8 cellular contexts compared by ENCODE assay signal in genomic region chr6:70666726-70667125, GRCh38. TPM values are rescaled to one million over a fixed set of nuclear protein-coding genes. Genes with fewer than 3 reads are reported as not detected.
DNase-seq lines count a peak whose midpoint lies in the region; ATAC-seq and TF ChIP-seq lines count a peak whose summit lies in the region.

No MANE protein-coding gene starts in this region.

- H3K36me3 Mint-ChIP-seq in MCF 10A (ENCODE audit: insufficient read depth, unreplicated experiment) (no peaks in the 10 kb centered on the region), mesothelial cell of epicardium (no peaks in the 10 kb centered on the region)
- H3K36me3 Mint-ChIP-seq in activated T-helper 17 cell treated with anti-CD3 and anti-CD28 coated beads, Interleukin-2, amount 50 U/mL, for 72 hours (ENCODE audit: low read depth): peaks cover 23% of the 10 kb centered on the region

- no TSS peak for BruUV-seq in MCF 10A (replicated peaks; lab: Mats Ljungman, UMichigan)

- H3K27me3 Mint-ChIP-seq in MCF 10A (ENCODE audit: insufficient read depth, unreplicated experiment) (peaks cover 11% of the 10 kb centered on the region), mesothelial cell of epicardium (ENCODE audit: low read depth) (peaks cover 5% of the 10 kb centered on the region)
- H3K27me3 Mint-ChIP-seq in activated T-helper 17 cell treated with anti-CD3 and anti-CD28 coated beads, Interleukin-2, amount 50 U/mL, for 72 hours: no peaks in the 10 kb centered on the region

- intact Hi-C loops in MCF 10A (cut with micrococcal nuclease): no loop called here
- intact Hi-C loops in breast epithelium (cut with DNase I; ENCODE audit: low total_unique reads): no loop called here

- ATAC-seq in activated T-helper 17 cell treated with anti-CD3 and anti-CD28 coated beads, Interleukin-2, amount 50 U/mL, for 72 hours (replicated peaks): no peak
- no peak for ATAC-seq in upper lobe of left lung (ENCODE audit: low FRiP score in 2 of 2)

- no peak for TF ChIP-seq EP300 in upper lobe of left lung (IDR thresholded peaks at IDR 0.05)

- CTCF ChIA-PET in MCF 10A (lab: Yijun Ruan, JAX): interaction anchor here (0.8 to 1.5 kb wide), 7 partner anchors 11 to 358 kb away, joined by 3 to 10 read pairs (median 4); partner anchors contain the start of gene SDHAF4

- POLR2A ChIA-PET in MCF 10A (lab: Yijun Ruan, JAX): interaction anchor here (1.0 to 3.7 kb wide), 8 partner anchors 11 to 356 kb away, joined by 3 to 37 read pairs (median 6); partner anchors contain the start of gene SDHAF4

- H3K4me3 ChIP-seq in breast epithelium (peak overlapping the region in 1 of 3 donors; percentile 96), upper lobe of left lung (peak overlapping the region in 1 of 4 donors; percentile 84)

- H3K27ac ChIP-seq in breast epithelium: peak overlapping the region in 1 of 2 donors; percentile 93
- peak overlapping the region; percentile 92 to 96 (median 94) for H3K27ac ChIP-seq in upper lobe of left lung

- H3K4me1 Mint-ChIP-seq in MCF 10A (ENCODE audit: insufficient read depth, unreplicated experiment) (peaks cover 23% of the 10 kb centered on the region), mesothelial cell of epicardium (peaks cover 26% of the 10 kb centered on the region)
- peaks cover 40% of the 10 kb centered on the region for H3K4me1 Mint-ChIP-seq in activated T-helper 17 cell treated with anti-CD3 and anti-CD28 coated beads, Interleukin-2, amount 50 U/mL, for 72 hours

- H3K4me1 ChIP-seq in breast epithelium: no peaks in the 10 kb centered on the region
- H3K4me1 ChIP-seq in upper lobe of left lung: peaks cover 12 to 22% (median 22%) of the 10 kb centered on the region in 4 donors

- H3K27ac Mint-ChIP-seq in MCF 10A (ENCODE audit: low read depth, unreplicated experiment): peak overlapping the region; percentile 89
- H3K27ac Mint-ChIP-seq in activated T-helper 17 cell treated with anti-CD3 and anti-CD28 coated beads, Interleukin-2, amount 50 U/mL, for 72 hours: peak overlapping the region; percentile 98
- peak overlapping the region; percentile 92 for H3K27ac Mint-ChIP-seq in mesothelial cell of epicardium

- H3K27me3 ChIP-seq in breast epithelium (no peaks in the 10 kb centered on the region), upper lobe of left lung (no peaks in the 10 kb centered on the region)

- 64 to 67% methylated on average over 6 of the region's 6 CpGs for WGBS in upper lobe of left lung, 2 donors

- TF ChIP-seq CTCF in MCF 10A (IDR thresholded peaks at IDR 0.05; ENCODE audit: unreplicated experiment) (no peak), breast epithelium (IDR thresholded peaks at IDR 0.05) (no peak), mesothelial cell of epicardium (IDR thresholded peaks at IDR 0.05; ENCODE audit: unreplicated experiment) (no peak), upper lobe of left lung (IDR thresholded peaks at IDR 0.05) (no peak)

- H3K9me3 Mint-ChIP-seq in MCF 10A (ENCODE audit: unreplicated experiment) (no peaks in the 10 kb centered on the region), mesothelial cell of epicardium (no peaks in the 10 kb centered on the region)
- H3K9me3 Mint-ChIP-seq in activated T-helper 17 cell treated with anti-CD3 and anti-CD28 coated beads, Interleukin-2, amount 50 U/mL, for 72 hours: peaks cover 5% of the 10 kb centered on the region

- TF ChIP-seq POLR2A in breast epithelium (IDR thresholded peaks at IDR 0.05) (no peak), upper lobe of left lung (IDR thresholded peaks at IDR 0.05) (no peak)

- H3K9me3 ChIP-seq in breast epithelium (no peaks in the 10 kb centered on the region), upper lobe of left lung (no peaks in the 10 kb centered on the region)

- H3K4me3 Mint-ChIP-seq in MCF 10A (ENCODE audit: unreplicated experiment) (peak overlapping the region; percentile 90), mesothelial cell of epicardium (peak overlapping the region; percentile 79)
- H3K4me3 Mint-ChIP-seq in activated T-helper 17 cell treated with anti-CD3 and anti-CD28 coated beads, Interleukin-2, amount 50 U/mL, for 72 hours: peak overlapping the region; percentile 99

- H3K36me3 ChIP-seq in breast epithelium (no peaks in the 10 kb centered on the region), upper lobe of left lung (no peaks in the 10 kb centered on the region)

- DNase-seq in MCF 10A (ENCODE audit: unreplicated experiment) (no peak), breast epithelium (ENCODE audit: low spot score in 2 of 2) (no peak), mesothelial cell of epicardium (ENCODE audit: low spot score in 2 of 2, unreplicated experiment in 2 of 2) (no peak), upper lobe of left lung (no peak), NCI-H2081 (lab: John Stamatoyannopoulos, UW) (no peak), NCI-H510A treated with DMSO at 0.1 percent for 48 hours (lab: John Stamatoyannopoulos, UW) (no peak), COLO668 (lab: John Stamatoyannopoulos, UW; ENCODE audit: unreplicated experiment) (no peak)

RNA-seq across cellular contexts. Expression of gene SMAP1, which starts 1.0 kb away (rescaled TPM):
- total RNA-seq in MCF 10A (2022) (26.5 and 28.2 TPM in 2 replicates), breast epithelium (10 to 100 TPM; 22.0 to 36.6 (median 27.1) TPM), mesothelial cell of epicardium (24.8 to 27.8 TPM (median 25.7 TPM) in 3 replicates), upper lobe of left lung (10 to 100 TPM; 16.3 to 34.4 (median 21.7) TPM)
- total RNA-seq in activated T-helper 17 cell treated with anti-CD3 and anti-CD28 coated beads, Interleukin-2, amount 50 U/mL, for 72 hours: 10 to 100 TPM; 24.0 to 39.5 TPM
